9 cellular contexts compared by ENCODE assay signal in the genomic region with DNA sequence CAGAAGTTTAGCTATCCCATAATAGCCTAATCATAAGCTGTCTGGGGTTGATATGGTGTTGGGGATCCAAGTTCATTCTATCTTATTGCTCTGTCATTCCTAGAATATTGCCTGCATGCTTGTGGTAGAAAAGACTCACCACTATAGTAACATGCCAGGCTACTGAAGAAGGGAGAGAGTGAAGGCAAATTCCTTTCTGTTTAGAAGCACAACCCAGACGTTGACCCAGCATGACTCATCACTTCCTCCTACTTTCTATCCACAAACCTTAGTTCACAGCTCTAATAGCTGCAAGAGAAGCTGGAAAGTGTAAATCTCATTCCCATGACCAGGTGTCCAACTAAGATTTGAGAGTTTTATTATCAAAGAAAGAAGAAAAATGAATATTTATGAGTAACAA. TPM values are rescaled to one million over a fixed set of nuclear protein-coding genes. Genes with fewer than 3 reads are reported as not detected.
DNase-seq lines count a peak whose midpoint lies in the region; TF ChIP-seq lines count a peak whose summit lies in the region.
"Had no signal": no experiment of that assay in that cellular context is flagged by ENCODE, and none has a peak within 500 bp of the region (broad histone marks: within the 10 kb centered on the region; RNA-seq: fewer than 3 reads in every experiment).

No MANE protein-coding gene starts in this region.

- H3K27me3 ChIP-seq in ACC112 (ENCODE audit: insufficient read depth, low read length): no peaks in the 10 kb centered on the region
- no peaks in the 10 kb centered on the region for H3K27me3 ChIP-seq in SJSA1 (replicated peaks)
- no peaks in the 10 kb centered on the region for H3K27me3 ChIP-seq in adrenal gland
- H3K27me3 ChIP-seq in suprapubic skin: no peaks in the 10 kb centered on the region

- H3K4me1 ChIP-seq in ACC112 (ENCODE audit: control insufficient read depth, insufficient read depth, low read length, unreplicated experiment) (peaks cover 8% of the 10 kb centered on the region), HEK293 (ENCODE audit: control insufficient read depth, insufficient read depth, low read length) (no peaks in the 10 kb centered on the region), SJSA1 (replicated peaks) (peaks cover 16% of the 10 kb centered on the region), adrenal gland (replicated peaks in 1 of 2) (no peaks in the 10 kb centered on the region), suprapubic skin (no peaks in the 10 kb centered on the region)

- H3K9me3 ChIP-seq in HEK293 (ENCODE audit: control insufficient read depth, insufficient read depth, low read depth, low read length): no peaks in the 10 kb centered on the region
- H3K9me3 ChIP-seq in SJSA1 (replicated peaks): peaks cover 8% of the 10 kb centered on the region
- H3K9me3 ChIP-seq in adrenal gland (replicated peaks in 1 of 3): no peaks in the 10 kb centered on the region
- no peaks in the 10 kb centered on the region for H3K9me3 ChIP-seq in suprapubic skin

- no peak overlapping the region for H2AFZ ChIP-seq in ACC112 (ENCODE audit: low read length, unreplicated experiment)

- CTCF ChIA-PET in HEK293 (lab: Yijun Ruan, JAX): interaction anchor here (1.2 kb wide), 1 partner anchor 38 kb away, joined by 3 read pairs; no protein-coding TSS in a partner anchor

- peak overlapping the region; percentile 24; the same call in 1 of the 2 replicates for H3K4me3 ChIP-seq in ACC112 (ENCODE audit: low read depth, low read length)
- H3K4me3 ChIP-seq in HEK293 (ENCODE audit: low read depth, low read length): no peak overlapping the region
- H3K4me3 ChIP-seq in SJSA1: no peak overlapping the region
- H3K4me3 ChIP-seq in adrenal gland: no peak overlapping the region
- H3K4me3 ChIP-seq in suprapubic skin: no peak overlapping the region

- TF ChIP-seq POLR2A in adrenal gland (IDR thresholded peaks at IDR 0.05): no peak
- no peak for TF ChIP-seq POLR2A in suprapubic skin (IDR thresholded peaks at IDR 0.05)

- no peaks in the 10 kb centered on the region for H3K79me2 ChIP-seq in ACC112 (ENCODE audit: control insufficient read depth, insufficient read depth, low read length, unreplicated experiment)

- H3K36me3 ChIP-seq in ACC112 (ENCODE audit: insufficient read depth, low read length): peaks cover 6% of the 10 kb centered on the region
- no peaks in the 10 kb centered on the region for H3K36me3 ChIP-seq in HEK293 (ENCODE audit: control insufficient read depth in 2 of 2, insufficient read depth in 1 of 2, low read length in 2 of 2)
- no peaks in the 10 kb centered on the region for H3K36me3 ChIP-seq in SJSA1
- H3K36me3 ChIP-seq in adrenal gland (replicated peaks in 1 of 2): no peaks in the 10 kb centered on the region
- H3K36me3 ChIP-seq in suprapubic skin: no peaks in the 10 kb centered on the region

- no peak for TF ChIP-seq CTCF in HEK293 (tag by site-specific recombination; IDR thresholded peaks at IDR 0.05)
- TF ChIP-seq CTCF in adrenal gland (IDR thresholded peaks at IDR 0.05): no peak
- TF ChIP-seq CTCF in suprapubic skin (IDR thresholded peaks at IDR 0.05): no peak

- WGBS in adrenal gland, 4 donors: 3 to 20% (median 9%) methylated on average over 1 of the region's 1 CpG
- 0% methylated on average over 1 of the region's 1 CpG for WGBS in suprapubic skin

- H3K27ac ChIP-seq in ACC112 (ENCODE audit: low read depth, low read length) (peak overlapping the region; percentile 75), HEK293 (ENCODE audit: extremely low read depth, low read depth, low read length) (no peak overlapping the region), SJSA1 (peak overlapping the region; percentile 69), adrenal gland (no peak overlapping the region), suprapubic skin (no peak overlapping the region)

- no peak for TF ChIP-seq EP300 in suprapubic skin (IDR thresholded peaks at IDR 0.05)

- DNase-seq in SJSA1 (ENCODE audit: low read depth in 1 of 2, low spot score in 2 of 2) (peak; percentile 73 to 83), fibroblast of peridontal ligament (ENCODE audit: extremely low read depth) (peak; percentile 95), NCI-H1930 (lab: John Stamatoyannopoulos, UW) (no peak), adrenal gland (no peak), suprapubic skin (ENCODE audit: low spot score in 2 of 2) (no peak), HuH-7.5 (ENCODE audit: low spot score) (no peak)
- DNase-seq: CD4-positive, alpha-beta T cell had no signal

- intact Hi-C loops in adrenal gland (cut with DNase I): loop anchor here in 1 of 2 donors (10.0 kb wide), 1 partner anchor 1932 kb away; no protein-coding TSS in a partner anchor

- POLR2A ChIA-PET in HEK293 (lab: Yijun Ruan, JAX): no interaction called here

TF ChIP-seq in HEK293, 187 proteins besides CTCF, POLR2A, EP300 and RAD21:
- TF ChIP-seq SETDB1 (IDR thresholded peaks at IDR 0.05; ENCODE audit: insufficient read length, low read length) (peak; percentile 81), ZNF560 (tag by site-specific recombination; IDR thresholded peaks at IDR 0.05; ENCODE audit: borderline replicate concordance) (no peak), PRDM1 (tag by site-specific recombination; IDR thresholded peaks at IDR 0.05) (peak; percentile 23; the same call in 1 of the 2 replicates), ZNF211 (tag by site-specific recombination; IDR thresholded peaks at IDR 0.05; ENCODE audit: low read depth) (no peak)

RNA-seq across cellular contexts. Expression of a gene that starts 57.8 kb away (rescaled TPM):
- total RNA-seq in SJSA1 (2014; rRNA removed; shearing (Covaris generic)): 89.4 and 90.3 TPM in 2 replicates
- total RNA-seq in adrenal gland (100 to 1,000 TPM in 1 of 8 donors, 10 to 100 TPM in 7; 33.9 to 168 (median 48.5) TPM), suprapubic skin (10 to 100 TPM; 30.8 to 52.2 (median 36.2) TPM)
- 10 to 100 TPM; 13.2 to 39.4 (median 18.7) TPM for polyA plus RNA-seq in adrenal gland

RNA-seq across cellular contexts. Expression of a gene that starts 58.1 kb away (rescaled TPM):
- total RNA-seq in SJSA1 (2014; rRNA removed; shearing (Covaris generic)): 23.1 and 44.7 TPM in 2 replicates
- total RNA-seq in adrenal gland: 10 to 100 TPM in 4 of 8 donors, 1 to 10 TPM in 4; 6.2 to 17.3 (median 11.1) TPM
- polyA plus RNA-seq in adrenal gland: 10 to 100 TPM in 1 of 3 donors, 1 to 10 TPM in 2; 2.3 to 10.7 (median 3.7) TPM
- total RNA-seq in suprapubic skin: 1 to 10 TPM; 3.4 to 8.1 (median 6.7) TPM

Comparison
In these comparisons a context has a peak if more than half of its experiments do, and no peak if none do; other contexts are left out.
1. H3K27ac ChIP-seq: peak in ACC112 (single experiment) and SJSA1 (single experiment); none in HEK293 (single experiment), adrenal gland (0 of 5) and suprapubic skin (single experiment).
2. DNase-seq: peak in SJSA1 (2 of 2) and fibroblast of peridontal ligament (single experiment); none in NCI-H1930 (0 of 2), adrenal gland (0 of 7), suprapubic skin (0 of 2) and HuH-7.5 (single experiment).